8 cellular contexts compared by ENCODE assay signal in the genomic region with DNA sequence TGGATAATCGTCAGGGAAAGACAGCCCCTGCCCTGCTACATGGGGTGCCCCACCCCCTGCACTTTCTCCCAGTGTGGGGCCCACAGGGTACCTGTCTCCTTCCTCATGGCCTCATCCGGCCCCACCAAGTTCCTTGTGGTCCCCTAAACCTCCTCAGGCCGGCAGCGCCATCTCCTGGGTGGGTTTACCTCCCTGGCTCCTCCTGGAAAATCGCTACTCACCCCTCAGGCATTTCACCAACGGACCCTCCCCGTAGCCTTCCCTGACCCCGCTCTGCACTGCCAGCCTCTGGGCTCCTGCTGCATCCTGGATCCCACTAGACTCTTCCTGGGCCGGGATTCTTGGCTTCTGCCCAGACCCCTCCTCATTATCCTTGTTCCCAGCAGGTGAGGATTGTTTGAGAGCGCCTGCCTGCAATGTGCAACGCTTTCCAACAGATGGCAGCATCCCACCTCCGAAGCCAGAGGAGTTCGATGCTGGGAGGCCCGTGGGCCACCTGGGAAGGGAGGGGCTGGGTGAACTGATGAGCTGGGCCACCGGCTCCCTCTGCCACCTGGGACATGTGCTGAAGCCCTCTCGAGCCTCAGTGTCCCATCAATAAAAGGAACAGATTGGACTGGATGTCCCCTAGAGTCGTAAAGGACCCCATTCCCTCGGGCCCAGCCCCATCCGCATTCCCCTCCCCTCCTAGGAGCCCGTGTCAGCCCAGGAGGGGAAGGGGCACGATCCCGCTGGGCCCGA. TPM values are rescaled to one million over a fixed set of nuclear protein-coding genes. Genes with fewer than 3 reads are reported as not detected.
DNase-seq lines count a peak whose midpoint lies in the region; ATAC-seq and TF ChIP-seq lines count a peak whose summit lies in the region.

No MANE protein-coding gene starts in this region.

- 10 to 15% methylated on average over 23 of the region's 23 CpGs for WGBS in GM23248 (ENCODE audit: low coverage in 1 of 2, low lambda C conversion rate in 2 of 2, missing lambda C conversion rate in 2 of 2), 2 experiments

- no peak overlapping the region for H3K9ac ChIP-seq in GM23248

- H2AFZ ChIP-seq in GM23248: no peak overlapping the region

- TF ChIP-seq CTCF in mucosa of descending colon (IDR thresholded peaks at IDR 0.05): peak; percentile 85

- intact Hi-C loops in mucosa of descending colon (cut with DNase I, micrococcal nuclease): no loop called here

- H3K9me3 Mint-ChIP-seq in stimulated activated effector memory CD8-positive, alpha-beta T cell treated with anti-CD3 and anti-CD28 coated beads, Interleukin-12 subunit alpha, Interleukin-12 subunit beta, amount 100 ng/mL, for 72 hours: no peaks in the 10 kb centered on the region

- no peaks in the 10 kb centered on the region for H3K9me2 ChIP-seq in GM23248 (ENCODE audit: insufficient read depth)

- no peaks in the 10 kb centered on the region for H3K9me3 ChIP-seq in GM23248 (ENCODE audit: low read depth)
- H3K9me3 ChIP-seq in mucosa of descending colon: no peaks in the 10 kb centered on the region

- in situ Hi-C loops in GM23248 (cut with MboI): no loop called here

- peak overlapping the region; percentile 43 for H3K27ac Mint-ChIP-seq in stimulated activated effector memory CD8-positive, alpha-beta T cell treated with anti-CD3 and anti-CD28 coated beads, Interleukin-12 subunit alpha, Interleukin-12 subunit beta, amount 100 ng/mL, for 72 hours

- H3K36me3 Mint-ChIP-seq in stimulated activated effector memory CD8-positive, alpha-beta T cell treated with anti-CD3 and anti-CD28 coated beads, Interleukin-12 subunit alpha, Interleukin-12 subunit beta, amount 100 ng/mL, for 72 hours: peaks cover 6% of the 10 kb centered on the region

- no peaks in the 10 kb centered on the region for H3K4me1 ChIP-seq in GM23248 (ENCODE audit: insufficient read depth)
- H3K4me1 ChIP-seq in mucosa of descending colon (ENCODE audit: low read depth): no peaks in the 10 kb centered on the region

- H3K79me2 ChIP-seq in GM23248 (ENCODE audit: insufficient read depth): no peaks in the 10 kb centered on the region

- no peak overlapping the region for H3K4me2 ChIP-seq in GM23248 (ENCODE audit: unreplicated experiment)

- no peak overlapping the region for H3K27ac ChIP-seq in GM23248

- H3K27me3 ChIP-seq in GM23248 (replicated peaks; ENCODE audit: insufficient read depth): peaks cover 14% of the 10 kb centered on the region

- no peaks in the 10 kb centered on the region for H3F3A ChIP-seq in GM23248 (ENCODE audit: insufficient read depth)

- peak; percentile 8 to 12 for DNase-seq in AML-193 (lab: John Stamatoyannopoulos, UW)
- peak; percentile 61 for DNase-seq in GM23248
- peak; percentile 54 for DNase-seq in NCI-H510A (lab: John Stamatoyannopoulos, UW)
- DNase-seq in activated CD4-positive, alpha-beta T cell treated with anti-CD3 and anti-CD28 coated beads, Interleukin-2, amount 50 U/mL, for 24 hours (ENCODE audit: low read depth in 1 of 2, low spot score in 1 of 2): peak; percentile 35 to 62
- DNase-seq in effector CD8-positive, alpha-beta T cell (lab: John Stamatoyannopoulos, UW): peak; percentile 52
- DNase-seq in mucosa of descending colon: peak in 2 of 3 donors; percentile 62 to 69
- DNase-seq in stimulated activated effector memory CD8-positive, alpha-beta T cell treated with anti-CD3 and anti-CD28 coated beads, Interleukin-12 subunit alpha, Interleukin-12 subunit beta, amount 100 ng/mL, for 72 hours (ENCODE audit: low spot score in 2 of 2): peak; percentile 52 to 79

- H3K4me1 Mint-ChIP-seq in stimulated activated effector memory CD8-positive, alpha-beta T cell treated with anti-CD3 and anti-CD28 coated beads, Interleukin-12 subunit alpha, Interleukin-12 subunit beta, amount 100 ng/mL, for 72 hours: peaks cover 9% of the 10 kb centered on the region

- ATAC-seq in mucosa of descending colon (peak; percentile 67), HG03039 (IDR thresholded peaks at IDR 0.05; ENCODE audit: unreplicated experiment) (no peak)
- ATAC-seq in stimulated activated effector memory CD8-positive, alpha-beta T cell treated with anti-CD3 and anti-CD28 coated beads, Interleukin-12 subunit alpha, Interleukin-12 subunit beta, amount 100 ng/mL, for 72 hours: peak; percentile 47

- H3K36me3 ChIP-seq in GM23248 (ENCODE audit: low read depth) (no peaks in the 10 kb centered on the region), mucosa of descending colon (ENCODE audit: low read depth) (no peaks in the 10 kb centered on the region)

- H3K4me3 ChIP-seq in GM23248 (no peak overlapping the region), mucosa of descending colon (no peak overlapping the region)

- no peaks in the 10 kb centered on the region for H4K20me1 ChIP-seq in GM23248 (ENCODE audit: insufficient read depth)

- no peak overlapping the region for H3K4me3 Mint-ChIP-seq in stimulated activated effector memory CD8-positive, alpha-beta T cell treated with anti-CD3 and anti-CD28 coated beads, Interleukin-12 subunit alpha, Interleukin-12 subunit beta, amount 100 ng/mL, for 72 hours

RNA-seq across cellular contexts. Expression of gene TTLL12, which starts 44.2 kb away (rescaled TPM):
- total RNA-seq in GM23248 (2014; rRNA removed; shearing (Covaris generic)): 42.8 and 43.9 TPM in 2 replicates
- 28.1 and 29.5 TPM in 2 replicates for polyA plus RNA-seq in GM23248 (2016; fragmentation: Nextera tagmentation; extraction: Ambion mirVana)
- 10 to 100 TPM; 47.6 to 95.2 (median 90.1) TPM for total RNA-seq in mucosa of descending colon

Comparison
In these comparisons a context has a peak if more than half of its experiments do, and no peak if none do; other contexts are left out.
1. DNase-seq: peak in every context shown above with its lines; median percentile 66 in mucosa of descending colon; 66 in stimulated activated effector memory CD8-positive, alpha-beta T cell treated with anti-CD3 and anti-CD28 coated beads, Interleukin-12 subunit alpha, Interleukin-12 subunit beta, amount 100 ng/mL, for 72 hours; 61 in GM23248; 54 in NCI-H510A; 52 in effector CD8-positive, alpha-beta T cell; 48 in activated CD4-positive, alpha-beta T cell treated with anti-CD3 and anti-CD28 coated beads, Interleukin-2, amount 50 U/mL, for 24 hours; 10 in AML-193.